8 cellular contexts compared by ENCODE assay signal in the genomic region with DNA sequence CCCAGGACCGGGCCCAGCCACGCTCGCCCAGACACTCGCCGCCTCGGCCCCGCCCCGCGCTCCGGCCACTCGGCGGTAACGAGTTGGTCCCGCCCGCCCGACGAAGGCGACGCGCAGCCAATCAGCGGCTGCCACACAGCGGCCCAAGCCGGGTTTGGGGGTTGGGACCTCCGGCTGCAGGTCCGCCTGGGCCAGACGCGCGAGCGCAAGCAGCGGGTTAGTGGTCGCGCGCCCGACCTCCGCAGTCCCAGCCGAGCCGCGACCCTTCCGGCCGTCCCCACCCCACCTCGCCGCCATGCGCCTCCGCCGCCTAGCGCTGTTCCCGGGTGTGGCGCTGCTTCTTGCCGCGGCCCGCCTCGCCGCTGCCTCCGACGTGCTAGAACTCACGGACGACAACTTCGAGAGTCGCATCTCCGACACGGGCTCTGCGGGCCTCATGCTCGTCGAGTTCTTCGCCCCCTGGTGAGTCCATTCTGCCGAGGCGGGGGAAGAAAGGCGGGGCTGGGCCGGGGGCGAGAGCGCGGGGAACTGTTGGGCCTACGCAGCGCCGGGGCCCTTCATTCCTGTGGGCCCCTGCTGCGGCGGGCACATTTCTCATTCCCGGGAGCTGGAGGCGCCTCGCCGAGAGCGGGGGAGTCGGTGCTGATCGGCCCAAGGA. TPM values are rescaled to one million over a fixed set of nuclear protein-coding genes. Genes with fewer than 3 reads are reported as not detected.
DNase-seq lines count a peak whose midpoint lies in the region; ATAC-seq, FAIRE-seq and TF ChIP-seq lines count a peak whose summit lies in the region.
"Not testable (repeated sequence)": the region's sequence is repeated elsewhere in the genome, so short reads cannot be mapped to it uniquely, and the experiment has no call there.

A gene (plus strand): TSS at position 194 of the 658 bp plus-strand sequence. CDS start 102 bp downstream, at position 296.

- CTCF ChIA-PET in activated B cell treated with CpG ODN at 0.5 μM for 24 hours (lab: Charles Lee), result interaction anchor here (1.5 to 1.6 kb wide), 2 partner anchors 24 to 30 kb away, joined by 5 read pairs; a partner anchor contains a TSS

- H3K36me3 Mint-ChIP-seq in activated B cell treated with CpG ODN at 0.5 μM for 24 hours (ENCODE audit: low read depth), result peaks cover 19% of the 10 kb centered on the region

- not testable (repeated sequence) for H3K27me3 ChIP-seq in bronchial epithelial cell (ENCODE audit: control insufficient read depth, insufficient read depth, low read length); iPS-20b (ENCODE audit: insufficient read depth, low read length); skeletal muscle tissue (ENCODE audit: control insufficient read depth in 3 of 3, insufficient read depth in 3 of 3, low read length in 3 of 3)

- not testable (repeated sequence) for H3K36me3 ChIP-seq in bronchial epithelial cell (ENCODE audit: control insufficient read depth, insufficient read depth, low read length); iPS-20b (ENCODE audit: insufficient read depth, low read depth, low read length); skeletal muscle tissue (ENCODE audit: control insufficient read depth in 3 of 3, insufficient read depth in 3 of 3, low read length in 3 of 3)

- peak; percentile 50 for ATAC-seq in GM18873 (IDR thresholded peaks at IDR 0.05; ENCODE audit: low FRiP score, unreplicated experiment)
- peak; percentile 69 for ATAC-seq in HG03108 (IDR thresholded peaks at IDR 0.05; ENCODE audit: unreplicated experiment)
- peak; percentile 82 for ATAC-seq in activated B cell treated with CpG ODN at 0.5 μM for 24 hours (ENCODE audit: low read depth)

- peaks cover 58% of the 10 kb centered on the region for H3K4me1 Mint-ChIP-seq in activated B cell treated with CpG ODN at 0.5 μM for 24 hours

- H3K4me3 ChIP-seq in bronchial epithelial cell (ENCODE audit: low read depth, low read length) (peak within 1 kb of the TSS; percentile 57), iPS-20b (ENCODE audit: low read length) (peak within 1 kb of the TSS; percentile 84), skeletal muscle tissue (ENCODE audit: low read length in 3 of 3) (peak within 1 kb of the TSS; percentile 78 to 83 (median 81))

- FAIRE-seq in bronchial epithelial cell (lab: Jason Lieb, UNC), result not testable (repeated sequence)

- TF ChIP-seq CTCF in activated B cell treated with CpG ODN at 0.5 μM for 24 hours (IDR thresholded peaks at IDR 0.05); bronchial epithelial cell (IDR thresholded peaks at IDR 0.05; ENCODE audit: insufficient read depth, low read length, severe bottlenecking): not testable (repeated sequence)

- peak; percentile 87 for DNase-seq in ACHN
- peak; percentile 54 for DNase-seq in NCI-H2227 treated with DMSO at 0.1 percent for 48 hours (lab: John Stamatoyannopoulos, UW)
- peak; percentile 86 for DNase-seq in activated B cell treated with CpG ODN at 0.5 μM for 24 hours
- peak; percentile 75 for DNase-seq in bronchial epithelial cell (ENCODE audit: low read depth)

- peak within 1 kb of the TSS; percentile 97 for H3K27ac Mint-ChIP-seq in activated B cell treated with CpG ODN at 0.5 μM for 24 hours

- not testable (repeated sequence) for H3K27me3 Mint-ChIP-seq in activated B cell treated with CpG ODN at 0.5 μM for 24 hours

- in situ Hi-C loops in ACHN (cut with HindIII; ENCODE audit: low pct_ligation_motif_present, low pct_unique_long_range_greater_than_20kb, low sequenced_read_pairs), result not testable (repeated sequence)

- H3K9ac ChIP-seq in iPS-20b (ENCODE audit: low read depth, low read length) (peak within 1 kb of the TSS; percentile 96), skeletal muscle tissue (ENCODE audit: low read depth in 1 of 3, low read length in 3 of 3) (peak within 1 kb of the TSS; percentile 75 to 86 (median 81))

- POLR2A ChIA-PET in activated B cell treated with CpG ODN at 0.5 μM for 24 hours (lab: Charles Lee), result interaction anchor here (0.5 to 6.1 kb wide), 20 partner anchors 8 to 1883 kb away, joined by 3 to 107 read pairs (median 4); a partner anchor contains a TSS

- not testable (repeated sequence) for H3K4me1 ChIP-seq in iPS-20b (ENCODE audit: insufficient read depth, low read length); skeletal muscle tissue (ENCODE audit: control insufficient read depth in 3 of 3, insufficient read depth in 3 of 3, low read length in 3 of 3)

- intact Hi-C loops in activated B cell treated with CpG ODN at 0.5 μM for 24 hours (cut with micrococcal nuclease), result loop anchor here (1.0 to 5.0 kb wide), 5 partner anchors 30 to 562 kb away; a partner anchor contains a TSS

- H3K9me3 Mint-ChIP-seq in activated B cell treated with CpG ODN at 0.5 μM for 24 hours, result not testable (repeated sequence)

- not testable (repeated sequence) for H3K9me3 ChIP-seq in iPS-20b (ENCODE audit: insufficient read depth, low read depth, low read length); skeletal muscle tissue (ENCODE audit: control insufficient read depth in 3 of 3, low read length in 3 of 3)

- H3K4me3 Mint-ChIP-seq in activated B cell treated with CpG ODN at 0.5 μM for 24 hours, result peak within 1 kb of the TSS; percentile 94

- peak within 1 kb of the TSS; percentile 84 for H3K27ac ChIP-seq in iPS-20b (ENCODE audit: low read length)
- peak within 1 kb of the TSS; percentile 88 for H3K27ac ChIP-seq in skeletal muscle tissue (ENCODE audit: low read depth, low read length)

RNA-seq across cellular contexts. Expression of the gene that starts here (rescaled TPM):
- total RNA-seq in activated B cell treated with CpG ODN at 0.5 μM for 24 hours (179 and 194 TPM in 2 replicates), bronchial epithelial cell (115 and 130 TPM in 2 replicates), skeletal muscle tissue (47.5 TPM)

Comparison
In these comparisons a context has a peak if more than half of its experiments do, and no peak if none do; other contexts are left out.
1. Peak in every context shown above with its lines: DNase-seq, ATAC-seq, H3K4me3 ChIP-seq and H3K27ac ChIP-seq.